Comparison of ENCODE assay signal across 13 cellular contexts in the genomic region with DNA sequence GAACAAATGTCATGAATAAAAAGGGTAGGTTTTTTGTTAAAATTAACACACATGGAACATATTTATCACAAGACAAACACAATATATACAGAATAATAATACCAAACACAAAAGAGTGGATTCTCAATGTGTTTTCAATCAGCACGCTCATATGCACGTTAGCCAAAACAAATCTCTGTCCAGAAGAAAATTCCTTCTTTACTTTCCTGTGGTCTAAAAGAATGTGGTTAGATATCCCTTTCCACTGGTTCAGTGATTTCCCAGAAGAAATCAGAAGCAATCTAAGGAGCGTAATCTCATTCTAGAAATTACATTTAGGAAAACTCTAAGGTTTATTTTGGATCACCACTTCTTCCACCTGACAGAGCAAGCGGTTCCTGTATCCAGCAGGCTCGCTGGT.
"Had no signal": no experiment of that assay in that cellular context is flagged by ENCODE, and none has a peak within 500 bp of the region (broad histone marks: within the 10 kb centered on the region; RNA-seq: fewer than 3 reads in every experiment).

No MANE protein-coding gene starts in this region.

- H3K4me3 Mint-ChIP-seq: activated B cell treated with CpG ODN at 0.5 μM for 24 hours; activated CD4-positive, alpha-beta T cell treated with anti-CD3 and anti-CD28 coated beads, Interleukin-2, amount 10 ng/mL, durations not matched to agents 24 days and 14 days; neural crest cell; stimulated activated naive CD8-positive, alpha-beta T cell treated with anti-CD3 and anti-CD28 coated beads, Interleukin-15, amount 100 ng/mL, for 72 hours; T-helper 1 cell treated with Interleukin-12 subunit alpha and Interleukin-12 subunit beta and Interleukin-4 antibody, amounts not matched to agents 30 μg/mL and 1 μg/mL, for 36 hours had no signal

- H3K27ac ChIP-seq: heart left ventricle, ovary, testis had no signal

- H3K27me3 ChIP-seq: heart left ventricle, ovary, testis had no signal

- H3K4me1 Mint-ChIP-seq: activated B cell treated with CpG ODN at 0.5 μM for 24 hours; activated CD4-positive, alpha-beta T cell treated with anti-CD3 and anti-CD28 coated beads, Interleukin-2, amount 10 ng/mL, durations not matched to agents 24 days and 14 days; stimulated activated naive CD8-positive, alpha-beta T cell treated with anti-CD3 and anti-CD28 coated beads, Interleukin-15, amount 100 ng/mL, for 72 hours had no signal

- ATAC-seq: heart left ventricle; stimulated activated naive CD8-positive, alpha-beta T cell treated with anti-CD3 and anti-CD28 coated beads, Interleukin-15, amount 100 ng/mL, for 72 hours had no signal

- H3K4me3 ChIP-seq: heart left ventricle, ovary had no signal

- H3K27ac Mint-ChIP-seq: activated B cell treated with CpG ODN at 0.5 μM for 24 hours; activated CD4-positive, alpha-beta T cell treated with anti-CD3 and anti-CD28 coated beads, Interleukin-2, amount 10 ng/mL, durations not matched to agents 24 days and 14 days; stimulated activated naive CD8-positive, alpha-beta T cell treated with anti-CD3 and anti-CD28 coated beads, Interleukin-15, amount 100 ng/mL, for 72 hours; T-helper 1 cell treated with Interleukin-12 subunit alpha and Interleukin-12 subunit beta and Interleukin-4 antibody, amounts not matched to agents 30 μg/mL and 1 μg/mL, for 36 hours had no signal

- H3K9me3 Mint-ChIP-seq: activated B cell treated with CpG ODN at 0.5 μM for 24 hours; activated CD4-positive, alpha-beta T cell treated with anti-CD3 and anti-CD28 coated beads, Interleukin-2, amount 10 ng/mL, durations not matched to agents 24 days and 14 days; neural crest cell; stimulated activated naive CD8-positive, alpha-beta T cell treated with anti-CD3 and anti-CD28 coated beads, Interleukin-15, amount 100 ng/mL, for 72 hours; T-helper 1 cell treated with Interleukin-12 subunit alpha and Interleukin-12 subunit beta and Interleukin-4 antibody, amounts not matched to agents 30 μg/mL and 1 μg/mL, for 36 hours had no signal

- DNase-seq: activated B cell treated with CpG ODN at 0.5 μM for 24 hours; activated CD4-positive, alpha-beta T cell treated with anti-CD3 and anti-CD28 coated beads, Interleukin-2, amount 10 ng/mL, durations not matched to agents 24 days and 14 days; activated CD8-positive, alpha-beta memory T cell treated with anti-CD3 and anti-CD28 coated beads for 24 hours; activated naive CD4-positive, alpha-beta T cell treated with anti-CD3 and anti-CD28 coated beads, Interleukin-2, amount 50 U/mL, for 16 hours; amniotic stem cell; heart left ventricle; ovary; stimulated activated CD4-positive, alpha-beta T cell treated with anti-CD3 and anti-CD28 coated beads, Interleukin-15, amount 100 ng/mL, for 24 hours; stimulated activated CD4-positive, alpha-beta T cell treated with anti-CD3 and anti-CD28 coated beads, Interleukin-4, amount 100 ng/mL, for 24 hours; stimulated activated naive CD8-positive, alpha-beta T cell treated with anti-CD3 and anti-CD28 coated beads, Interleukin-15, amount 100 ng/mL, for 72 hours; testis had no signal

- H3K4me1 ChIP-seq: heart left ventricle, testis had no signal
